ENCODE assay signal across 10 cellular contexts in genomic region chr6:53862517-53863457, GRCh38.
DNase-seq lines count a peak whose midpoint lies in the region; ATAC-seq and TF ChIP-seq lines count a peak whose summit lies in the region.
"Had no signal": no experiment of that assay in that cellular context is flagged by ENCODE, and none has a peak within 500 bp of the region (broad histone marks: within the 10 kb centered on the region; RNA-seq: fewer than 3 reads in every experiment).

No MANE protein-coding gene starts in this region.

- peak in 1 of 2 donors; percentile 72 for TF ChIP-seq EP300 in tibial nerve (IDR thresholded peaks at IDR 0.05)

- no peaks in the 10 kb centered on the region for H3K27me3 Mint-ChIP-seq in activated CD4-positive, alpha-beta T cell treated with anti-CD3 and anti-CD28 coated beads, Interleukin-2, amount 10 ng/mL, durations not matched to agents 24 days and 14 days
- H3K27me3 Mint-ChIP-seq in mesothelial cell of epicardium (ENCODE audit: low read depth): no peaks in the 10 kb centered on the region

- no peak overlapping the region for H3K27ac Mint-ChIP-seq in activated CD4-positive, alpha-beta T cell treated with anti-CD3 and anti-CD28 coated beads, Interleukin-2, amount 10 ng/mL, durations not matched to agents 24 days and 14 days
- H3K27ac Mint-ChIP-seq in mesothelial cell of epicardium: peak overlapping the region; percentile 71

- H3K4me3 Mint-ChIP-seq in activated CD4-positive, alpha-beta T cell treated with anti-CD3 and anti-CD28 coated beads, Interleukin-2, amount 10 ng/mL, durations not matched to agents 24 days and 14 days: no peak overlapping the region
- no peak overlapping the region for H3K4me3 Mint-ChIP-seq in mesothelial cell of epicardium

- TF ChIP-seq POLR2A in tibial nerve (IDR thresholded peaks at IDR 0.05): no peak

- no peaks in the 10 kb centered on the region for H3K27me3 ChIP-seq in tibial nerve

- no peak overlapping the region for H3K4me3 ChIP-seq in tibial nerve

- intact Hi-C loops in activated CD4-positive, alpha-beta T cell treated with anti-CD3 and anti-CD28 coated beads, Interleukin-2, amount 10 ng/mL, durations not matched to agents 24 days and 14 days (cut with micrococcal nuclease): no loop called here

- H3K4me1 ChIP-seq in tibial nerve: peaks cover 0 to 60% (median 30%) of the 10 kb centered on the region in 4 donors

- TF ChIP-seq CTCF in mesothelial cell of epicardium (IDR thresholded peaks at IDR 0.05; ENCODE audit: unreplicated experiment): no peak
- no peak for TF ChIP-seq CTCF in tibial nerve (IDR thresholded peaks at IDR 0.05)
- no peak for TF ChIP-seq CTCF in RWPE1 (conservative IDR thresholded peaks at IDR 0.05; ENCODE audit: low read depth)

- H3K9me3 ChIP-seq in tibial nerve: no peaks in the 10 kb centered on the region

- CTCF ChIA-PET in RWPE1 (lab: Yijun Ruan, JAX): interaction anchor here (0.5 to 0.7 kb wide), 4 partner anchors 12 to 200 kb away, joined by 3 to 5 read pairs (median 4); no protein-coding TSS in a partner anchor

- no peaks in the 10 kb centered on the region for H3K36me3 ChIP-seq in tibial nerve

- peak; percentile 22 for DNase-seq in activated CD4-positive, alpha-beta T cell treated with anti-CD3 and anti-CD28 coated beads, Interleukin-2, amount 10 ng/mL, durations not matched to agents 24 days and 14 days
- no peak for DNase-seq in activated CD4-positive, alpha-beta T cell treated with anti-CD3 and anti-CD28 coated beads for 4 hours
- DNase-seq in mesothelial cell of epicardium (ENCODE audit: low spot score in 2 of 2, unreplicated experiment in 2 of 2) (no peak), tibial nerve (ENCODE audit: low spot score in 2 of 2) (no peak), NCI-H128 (lab: John Stamatoyannopoulos, UW; ENCODE audit: unreplicated experiment) (no peak), RWPE1 (ENCODE audit: low spot score) (no peak)
- DNase-seq: 8988T, NCI-H1105 had no signal

- ATAC-seq in HG02571 (IDR thresholded peaks at IDR 0.05; ENCODE audit: unreplicated experiment): no peak

- H3K27ac ChIP-seq in cingulate gyrus (ENCODE audit: low read depth, low read length) (peak overlapping the region; percentile 82), tibial nerve (peak overlapping the region; percentile 40 to 92 (median 79)), RWPE1 (no peak overlapping the region)

- H3K4me1 Mint-ChIP-seq in activated CD4-positive, alpha-beta T cell treated with anti-CD3 and anti-CD28 coated beads, Interleukin-2, amount 10 ng/mL, durations not matched to agents 24 days and 14 days: no peaks in the 10 kb centered on the region
- H3K4me1 Mint-ChIP-seq in mesothelial cell of epicardium: peaks cover 21% of the 10 kb centered on the region

- H3K36me3 Mint-ChIP-seq in activated CD4-positive, alpha-beta T cell treated with anti-CD3 and anti-CD28 coated beads, Interleukin-2, amount 10 ng/mL, durations not matched to agents 24 days and 14 days (ENCODE audit: low read depth): no peaks in the 10 kb centered on the region
- no peaks in the 10 kb centered on the region for H3K36me3 Mint-ChIP-seq in mesothelial cell of epicardium

- no peaks in the 10 kb centered on the region for H3K9me3 Mint-ChIP-seq in activated CD4-positive, alpha-beta T cell treated with anti-CD3 and anti-CD28 coated beads, Interleukin-2, amount 10 ng/mL, durations not matched to agents 24 days and 14 days
- no peaks in the 10 kb centered on the region for H3K9me3 Mint-ChIP-seq in mesothelial cell of epicardium

- POLR2A ChIA-PET in RWPE1 (lab: Yijun Ruan, JAX; ENCODE audit: low non-redundant PET): no interaction called here

- whole genome bisulfite sequencing in tibial nerve, 2 donors: 38 to 49% methylated on average over 9 of the region's 9 CpGs
